9 cellular contexts compared by ENCODE assay signal in the genomic region with DNA sequence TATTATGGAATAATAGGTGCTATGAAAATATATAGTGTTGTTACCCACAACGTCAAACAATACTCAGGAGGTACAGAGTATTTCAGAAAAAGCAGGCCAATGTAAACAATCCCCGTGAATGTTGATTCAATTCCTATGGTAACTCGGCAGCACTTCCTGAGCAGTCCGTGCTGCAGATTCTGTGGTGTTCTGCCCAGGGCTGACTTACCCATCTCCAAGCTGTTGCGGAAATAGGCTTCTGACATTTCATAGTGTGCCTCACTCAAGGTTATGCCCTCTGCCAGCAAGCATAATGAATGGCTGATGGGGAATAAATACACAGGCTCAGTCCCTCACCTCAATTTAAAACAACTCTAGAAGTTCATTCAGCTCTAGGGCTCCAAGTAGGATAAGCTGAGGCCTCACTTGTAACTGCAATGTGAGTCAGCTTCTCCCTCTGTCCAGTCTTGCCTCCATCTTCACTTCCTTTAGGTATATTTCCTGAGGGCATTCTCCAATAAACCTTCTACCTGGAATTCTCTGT.
A peak's percentile ranks its signal among the peaks of the same experiment; 100 is the strongest.
DNase-seq lines count a peak whose midpoint lies in the region; TF ChIP-seq lines count a peak whose summit lies in the region.
"Had no signal": no experiment of that assay in that cellular context is flagged by ENCODE, and none has a peak within 500 bp of the region (broad histone marks: within the 10 kb centered on the region; RNA-seq: fewer than 3 reads in every experiment).

No MANE protein-coding gene starts in this region.

- H3K9me3 ChIP-seq in uterus = no peaks in the 10 kb centered on the region

- in situ Hi-C loops in GM13976 (cut with MboI; ENCODE audit: low sequenced_read_pairs, unreplicated experiment) = no loop called here

- TF ChIP-seq POLR2A in uterus (IDR thresholded peaks at IDR 0.05) = no peak

- no peak overlapping the region for H3K27ac ChIP-seq in uterus

- POLR2A ChIA-PET in HEK293T (lab: Yijun Ruan, JAX) = no interaction called here

- intact Hi-C loops in uterus (cut with DNase I; ENCODE audit: low total_unique reads) = no loop called here

- H3K36me3 ChIP-seq in kidney epithelial cell (ENCODE audit: control insufficient read depth, insufficient read depth, low read length) (no peaks in the 10 kb centered on the region), uterus (no peaks in the 10 kb centered on the region)

- no peaks in the 10 kb centered on the region for H3K27me3 ChIP-seq in kidney epithelial cell (ENCODE audit: control insufficient read depth, insufficient read depth, low read length)
- no peaks in the 10 kb centered on the region for H3K27me3 ChIP-seq in uterus

- CTCF ChIA-PET in HEK293T (lab: Yijun Ruan, JAX) = interaction anchor here (0.5 to 1.3 kb wide), 3 partner anchors 23 to 213 kb away, joined by 3 to 4 read pairs (median 3); no protein-coding TSS in a partner anchor

- H3K4me3 ChIP-seq in kidney epithelial cell (ENCODE audit: low read depth, low read length) (no peak overlapping the region), uterus (no peak overlapping the region)

- TF ChIP-seq CTCF in kidney epithelial cell (IDR thresholded peaks at IDR 0.05; ENCODE audit: insufficient read depth, low read length, poor library complexity, severe bottlenecking) (no peak), GM13976 (IDR thresholded peaks at IDR 0.05; ENCODE audit: borderline replicate concordance, control extremely low read depth, extremely low read depth, insufficient read depth, missing control alignments) (no peak), uterus (IDR thresholded peaks at IDR 0.05) (no peak)

- no peaks in the 10 kb centered on the region for H3K4me1 ChIP-seq in uterus

- peak; percentile 78 for DNase-seq in A172 (ENCODE audit: low spot score)
- peak; percentile 11 for DNase-seq in HEK293T (ENCODE audit: extremely low spot score)
- DNase-seq in amniotic epithelial cell (ENCODE audit: low read depth) = peak; percentile 92
- DNase-seq in kidney epithelial cell (ENCODE audit: low read depth) = peak; percentile 31
- no peak for DNase-seq in globus pallidus (ENCODE audit: low spot score)
- no peak for DNase-seq in GM13976 (ENCODE audit: low spot score)
- no peak for DNase-seq in islet precursor cell
- DNase-seq in uterus = no peak
- DNase-seq: SW 1271 had no signal

TF ChIP-seq in HEK293T, 16 proteins besides CTCF, POLR2A, EP300 and RAD21:
- TF ChIP-seq BHLHE40 (IDR thresholded peaks at IDR 0.05; ENCODE audit: borderline replicate concordance) = no peak
- TF ChIP-seq NFRKB (IDR thresholded peaks at IDR 0.05) = no peak
- TF ChIP-seq ZNF384 (IDR thresholded peaks at IDR 0.05) = no peak
- no peak for TF ChIP-seq L3MBTL2 (conservative IDR thresholded peaks at IDR 0.05)
- no peak for TF ChIP-seq ELF4 (IDR thresholded peaks at IDR 0.05)
- no peak for TF ChIP-seq FOXK2 (IDR thresholded peaks at IDR 0.05)
- TF ChIP-seq FOXA1 (IDR thresholded peaks at IDR 0.05) = no peak
- no peak for TF ChIP-seq TARDBP (IDR thresholded peaks at IDR 0.05)
- no peak for TF ChIP-seq CTBP1 (IDR thresholded peaks at IDR 0.05; ENCODE audit: borderline replicate concordance)

Comparison
In these comparisons a context has a peak if more than half of its experiments do, and no peak if none do; other contexts are left out.
1. DNase-seq: peak in A172 (single experiment), HEK293T (single experiment), amniotic epithelial cell (single experiment) and kidney epithelial cell (single experiment); none in globus pallidus (single experiment), GM13976 (single experiment), islet precursor cell (single experiment) and uterus (0 of 2).